31 cellular contexts compared by ENCODE assay signal in genomic region chr19:55358943-55359908, GRCh38. TPM values are rescaled to one million over a fixed set of nuclear protein-coding genes. Genes with fewer than 3 reads are reported as not detected.
A peak's percentile ranks its signal among the peaks of the same experiment; 100 is the strongest.
DNase-seq lines count a peak whose midpoint lies in the region; FAIRE-seq and TF ChIP-seq lines count a peak whose summit lies in the region.
"Had no signal": no experiment of that assay in that cellular context is flagged by ENCODE, and none has a peak within 500 bp of the region (broad histone marks: within the 10 kb centered on the region; RNA-seq: fewer than 3 reads in every experiment).

No MANE protein-coding gene starts in this region.

- H3K36me3 Mint-ChIP-seq in MCF 10A (ENCODE audit: insufficient read depth, unreplicated experiment) = no peaks in the 10 kb centered on the region
- H3K36me3 Mint-ChIP-seq in type B pancreatic cell = no peaks in the 10 kb centered on the region
- H3K36me3 Mint-ChIP-seq: activated naive CD8-positive, alpha-beta T cell; neural progenitor cell; stimulated activated effector memory CD8-positive, alpha-beta T cell treated with anti-CD3 and anti-CD28 coated beads, Interleukin-12 subunit alpha, Interleukin-12 subunit beta, amount 100 ng/mL, for 72 hours had no signal

- DNase-seq in MCF 10A (ENCODE audit: unreplicated experiment) (peak; percentile 90), breast epithelium (ENCODE audit: low spot score in 2 of 2) (no peak), NCI-H446 (lab: John Stamatoyannopoulos, UW) (peak; percentile 27 to 90), amniotic epithelial cell (ENCODE audit: low read depth) (peak; percentile 52), urothelium cell line (ENCODE audit: low spot score) (peak; percentile 45), type B pancreatic cell (ENCODE audit: extremely low spot score, unreplicated experiment) (no peak), LoVo (ENCODE audit: low spot score) (no peak), coronary artery (ENCODE audit: low spot score) (no peak)
- DNase-seq: ACHN; activated CD4-positive, alpha-beta T cell treated with anti-CD3 and anti-CD28 coated beads for 48 hours; cerebellar nuclear complex; effector CD4-positive, alpha-beta T cell; erythroblast; foreskin fibroblast; GDM1; hippocampal formation; lower lobe of right lung; stimulated activated CD4-positive, alpha-beta T cell treated with anti-CD3 and anti-CD28 coated beads, Interleukin-2, amount 100 ng/mL, for 24 hours had no signal

- no peak overlapping the region for H3K4me3 ChIP-seq in breast epithelium
- H3K4me3 ChIP-seq in coronary artery = no peak overlapping the region
- H3K4me3 ChIP-seq: BLaER1 treated with 17β-estradiol and CSF1 and Interleukin-3, amounts not matched to agents 10 nM and 100 nM; lower lobe of right lung; neural progenitor cell; prostate gland; vagina had no signal

- no peaks in the 10 kb centered on the region for H3K9me3 Mint-ChIP-seq in MCF 10A (ENCODE audit: unreplicated experiment)
- no peaks in the 10 kb centered on the region for H3K9me3 Mint-ChIP-seq in type B pancreatic cell
- H3K9me3 Mint-ChIP-seq: activated T-helper 1 cell treated with anti-CD3 and anti-CD28 coated beads, Interleukin-12 subunit alpha, Interleukin-12 subunit beta, Interleukin-2, Interleukin-4 antibody, amounts not matched to agents 30 ng/mL and 10 ng/mL and 1 ng/mL, durations not matched to agents 14 hours and 24 hours and 36 hours; neural progenitor cell; stimulated activated effector memory CD8-positive, alpha-beta T cell treated with anti-CD3 and anti-CD28 coated beads, Interleukin-12 subunit alpha, Interleukin-12 subunit beta, amount 100 ng/mL, for 72 hours had no signal

- H3K27ac ChIP-seq in breast epithelium (no peak overlapping the region), coronary artery (no peak overlapping the region)
- H3K27ac ChIP-seq: BLaER1 treated with 17β-estradiol and CSF1 and Interleukin-3, amounts not matched to agents 10 nM and 100 nM; KMS-11; lower lobe of right lung; neural progenitor cell; prostate gland; vagina had no signal

- no peak for TF ChIP-seq POLR2A in breast epithelium (IDR thresholded peaks at IDR 0.05)

- H3K27me3 ChIP-seq in breast epithelium = peaks cover 0 to 4% of the 10 kb centered on the region in 2 donors

- no peaks in the 10 kb centered on the region for H3K9me3 ChIP-seq in breast epithelium
- H3K9me3 ChIP-seq: BLaER1 treated with 17β-estradiol and CSF1 and Interleukin-3, amounts not matched to agents 10 nM and 100 nM; lower lobe of right lung; prostate gland; vagina had no signal

- H3K27me3 Mint-ChIP-seq in MCF 10A (ENCODE audit: insufficient read depth, unreplicated experiment) (peaks cover 13% of the 10 kb centered on the region), type B pancreatic cell (peaks cover 33% of the 10 kb centered on the region)

- no peaks in the 10 kb centered on the region for H3K4me1 Mint-ChIP-seq in MCF 10A (ENCODE audit: insufficient read depth, unreplicated experiment)
- H3K4me1 Mint-ChIP-seq in type B pancreatic cell (ENCODE audit: unreplicated experiment) = peaks cover 7% of the 10 kb centered on the region
- H3K4me1 Mint-ChIP-seq: stimulated activated effector memory CD8-positive, alpha-beta T cell treated with anti-CD3 and anti-CD28 coated beads, Interleukin-12 subunit alpha, Interleukin-12 subunit beta, amount 100 ng/mL, for 72 hours had no signal

- H3K36me3 ChIP-seq in breast epithelium = no peaks in the 10 kb centered on the region
- H3K36me3 ChIP-seq: BLaER1 treated with 17β-estradiol and CSF1 and Interleukin-3, amounts not matched to agents 10 nM and 100 nM; lower lobe of right lung; neural progenitor cell; prostate gland; vagina had no signal

- intact Hi-C loops in MCF 10A (cut with micrococcal nuclease) = no loop called here
- intact Hi-C loops in breast epithelium (cut with DNase I; ENCODE audit: low total_unique reads) = no loop called here

- H3K4me1 ChIP-seq in breast epithelium = peaks cover 0 to 3% of the 10 kb centered on the region in 2 donors
- H3K4me1 ChIP-seq: lower lobe of right lung, prostate gland had no signal

- BruUV-seq in MCF 10A (replicated peaks; lab: Mats Ljungman, UMichigan) = no TSS peak

- POLR2A ChIA-PET in MCF 10A (lab: Yijun Ruan, JAX) = interaction anchor here (1.0 to 1.6 kb wide), 3 partner anchors 14 to 100 kb away, joined by 3 to 6 read pairs (median 3); partner anchors contain the start of gene PPP6R1

- CTCF ChIA-PET in MCF 10A (lab: Yijun Ruan, JAX) = interaction anchor here (0.7 to 1.4 kb wide), 2 partner anchors 58 to 145 kb away, joined by 3 to 6 read pairs; no protein-coding TSS in a partner anchor

- H3K27ac Mint-ChIP-seq in MCF 10A (ENCODE audit: low read depth, unreplicated experiment) (no peak overlapping the region), type B pancreatic cell (no peak overlapping the region)
- H3K27ac Mint-ChIP-seq: activated naive CD8-positive, alpha-beta T cell; activated T-helper 1 cell treated with anti-CD3 and anti-CD28 coated beads, Interleukin-12 subunit alpha, Interleukin-12 subunit beta, Interleukin-2, Interleukin-4 antibody, amounts not matched to agents 30 ng/mL and 10 ng/mL and 1 ng/mL, durations not matched to agents 14 hours and 24 hours and 36 hours; neural progenitor cell; stimulated activated effector memory CD8-positive, alpha-beta T cell treated with anti-CD3 and anti-CD28 coated beads, Interleukin-12 subunit alpha, Interleukin-12 subunit beta, amount 100 ng/mL, for 72 hours had no signal

- no peak overlapping the region for H3K4me3 Mint-ChIP-seq in MCF 10A (ENCODE audit: unreplicated experiment)
- no peak overlapping the region for H3K4me3 Mint-ChIP-seq in type B pancreatic cell
- H3K4me3 Mint-ChIP-seq: activated naive CD8-positive, alpha-beta T cell; activated T-helper 1 cell treated with anti-CD3 and anti-CD28 coated beads, Interleukin-12 subunit alpha, Interleukin-12 subunit beta, Interleukin-2, Interleukin-4 antibody, amounts not matched to agents 30 ng/mL and 10 ng/mL and 1 ng/mL, durations not matched to agents 14 hours and 24 hours and 36 hours; neural progenitor cell; stimulated activated effector memory CD8-positive, alpha-beta T cell treated with anti-CD3 and anti-CD28 coated beads, Interleukin-12 subunit alpha, Interleukin-12 subunit beta, amount 100 ng/mL, for 72 hours had no signal

- TF ChIP-seq CTCF in MCF 10A (IDR thresholded peaks at IDR 0.05; ENCODE audit: unreplicated experiment) (no peak), breast epithelium (IDR thresholded peaks at IDR 0.05) (no peak), type B pancreatic cell (conservative IDR thresholded peaks at IDR 0.05) (no peak), coronary artery (IDR thresholded peaks at IDR 0.05) (no peak)

- FAIRE-seq in urothelium cell line (lab: Jason Lieb, UNC) = no peak
- FAIRE-seq: GM18507, RCC 7860 had no signal

RNA-seq across cellular contexts. Expression of gene GARIN5B, which starts 3.8 kb away (rescaled TPM):
- not detected in 2 replicates for total RNA-seq in MCF 10A (2022)
- not detected for total RNA-seq in breast epithelium
- total RNA-seq in type B pancreatic cell (ENCODE audit: low replicate concordance) = not detected in 2 replicates
- total RNA-seq: lower lobe of right lung; skeletal muscle tissue; T-helper 2 cell treated with Interferon-gamma antibody and Interleukin-4, amounts not matched to agents 100 ng/mL and 5 ng/mL, for 36 hours; temporal lobe; vagina had no signal

RNA-seq across cellular contexts. Expression of gene COX6B2, which starts 4.7 kb away (rescaled TPM):
- total RNA-seq in MCF 10A (2022) (0.33 and 0.93 TPM in 2 replicates), breast epithelium (1 to 10 TPM in 1 of 3 donors, under 1 TPM in 1, not detected in 1; 0.73 to 1.3 TPM), type B pancreatic cell (ENCODE audit: low replicate concordance) (0.33 and 0.87 TPM in 2 replicates)
- total RNA-seq: lower lobe of right lung, skeletal muscle tissue had no signal

RNA-seq across cellular contexts. Expression of gene IL11, which starts 11.0 kb away (rescaled TPM):
- 4.2 TPM in 2 replicates for total RNA-seq in MCF 10A (2022)
- total RNA-seq in breast epithelium = 1 to 10 TPM in 1 of 3 donors, under 1 TPM in 1, not detected in 1; 0.29 to 1.3 TPM
- 0.46 and 0.48 TPM in 2 replicates for total RNA-seq in type B pancreatic cell (ENCODE audit: low replicate concordance)
- total RNA-seq: activated T-helper 1 cell treated with anti-CD3 and anti-CD28 coated beads, Interleukin-12 subunit alpha, Interleukin-12 subunit beta, Interleukin-2, Interleukin-4 antibody, amounts not matched to agents 30 ng/mL and 10 ng/mL and 1 ng/mL, durations not matched to agents 14 hours and 24 hours and 36 hours; lower lobe of right lung; skeletal muscle tissue; vagina had no signal

RNA-seq across cellular contexts. Expression of gene TMEM190, which starts 17.4 kb away (rescaled TPM):
- 0.58 and 0.59 TPM in 2 replicates for total RNA-seq in MCF 10A (2022)
- total RNA-seq in breast epithelium = not detected
- 2.6 and 2.8 TPM in 2 replicates for total RNA-seq in type B pancreatic cell (ENCODE audit: low replicate concordance)
- total RNA-seq: activated T-helper 1 cell treated with anti-CD3 and anti-CD28 coated beads, Interleukin-12 subunit alpha, Interleukin-12 subunit beta, Interleukin-2, Interleukin-4 antibody, amounts not matched to agents 30 ng/mL and 10 ng/mL and 1 ng/mL, durations not matched to agents 14 hours and 24 hours and 36 hours; prostate gland; skeletal muscle tissue; T-helper 2 cell treated with Interferon-gamma antibody and Interleukin-4, amounts not matched to agents 100 ng/mL and 5 ng/mL, for 36 hours; vagina had no signal

RNA-seq across cellular contexts. Expression of gene KMT5C, which starts 19.6 kb away (rescaled TPM):
- total RNA-seq in MCF 10A (2022) (12.9 and 16.8 TPM in 2 replicates), breast epithelium (10 to 100 TPM in 2 of 3 donors, 1 to 10 TPM in 1; 6.1 to 20.8 (median 18.4) TPM), type B pancreatic cell (ENCODE audit: low replicate concordance) (26.9 and 32.9 TPM in 2 replicates)

Comparison
In these comparisons a context has a peak if more than half of its experiments do, and no peak if none do; other contexts are left out.
1. DNase-seq: peak in MCF 10A (single experiment), NCI-H446 (2 of 2), amniotic epithelial cell (single experiment) and urothelium cell line (single experiment); none in breast epithelium (0 of 2), type B pancreatic cell (single experiment), LoVo (single experiment) and coronary artery (single experiment).